Comparison of ENCODE assay signal across 7 cellular contexts in genomic region chr2:97112320-97113049, GRCh38. TPM values are rescaled to one million over a fixed set of nuclear protein-coding genes. Genes with fewer than 3 reads are reported as not detected.
DNase-seq lines count a peak whose midpoint lies in the region; ATAC-seq and TF ChIP-seq lines count a peak whose summit lies in the region.
"Not testable (repeated sequence)": the region's sequence is repeated elsewhere in the genome, so short reads cannot be mapped to it uniquely, and the experiment has no call there.

No MANE protein-coding gene starts in this region.

- ATAC-seq in GM18498 (IDR thresholded peaks at IDR 0.05; ENCODE audit: unreplicated experiment) = peak; percentile 62
- ATAC-seq in HG02970 (IDR thresholded peaks at IDR 0.05; ENCODE audit: low FRiP score, unreplicated experiment) = peak; percentile 64
- peak; percentile 43 for ATAC-seq in RWPE2 (ENCODE audit: low read depth)

- peak; percentile 88 for TF ChIP-seq RAD21 in liver (IDR thresholded peaks at IDR 0.05)

- H3K9ac ChIP-seq in liver (ENCODE audit: low read depth in 1 of 2, low read length in 2 of 2) = peak overlapping the region in 1 of 2 donors; percentile 68

- WGBS in liver = under 1% methylated on average over 41 of the region's 44 CpGs

- H3K27ac ChIP-seq in RWPE2 (ENCODE audit: poor library complexity, severe bottlenecking) = peak overlapping the region; percentile 81
- peak overlapping the region; percentile 78 for H3K27ac ChIP-seq in epithelial cell of prostate
- H3K27ac ChIP-seq in liver (ENCODE audit: low read depth in 1 of 2, low read length in 2 of 2) = peak overlapping the region; percentile 63 to 79
- H3K27ac ChIP-seq in skin epidermis = peak overlapping the region; percentile 52 to 97 (median 91)

- not testable (repeated sequence) for H3K36me3 ChIP-seq in RWPE2 (ENCODE audit: low read depth); liver (ENCODE audit: control insufficient read depth in 4 of 4, insufficient read depth in 3 of 4, low read depth in 1 of 4, low read length in 3 of 4)

- DNase-seq in RWPE2 (ENCODE audit: low spot score); epithelial cell of prostate (ENCODE audit: low read depth, low spot score): not testable (repeated sequence)
- peak; percentile 37 for DNase-seq in activated effector memory CD4-positive, alpha-beta T cell treated with Interleukin-2 at 50 U/mL for 16 hours

- H3K4me3 ChIP-seq in RWPE2 (ENCODE audit: severe bottlenecking) = peak overlapping the region; percentile 65
- H3K4me3 ChIP-seq in liver (ENCODE audit: low read depth in 1 of 3, low read length in 3 of 3) = peak overlapping the region in 2 of 3 donors; percentile 56 to 59
- H3K4me3 ChIP-seq in skin epidermis = peak overlapping the region; percentile 45 to 76 (median 52)

- not testable (repeated sequence) for H3K9me3 ChIP-seq in RWPE2 (ENCODE audit: severe bottlenecking); liver (ENCODE audit: control insufficient read depth in 4 of 4, low read length in 3 of 4)

- not testable (repeated sequence) for H3K27me3 ChIP-seq in RWPE2 (ENCODE audit: insufficient read depth, poor library complexity, severe bottlenecking); liver (ENCODE audit: control insufficient read depth in 4 of 4, insufficient read depth in 4 of 4, low read length in 3 of 4)

- peak; percentile 98 for TF ChIP-seq CTCF in RWPE2 (IDR thresholded peaks at IDR 0.05; ENCODE audit: poor library complexity, severe bottlenecking)
- TF ChIP-seq CTCF in liver (IDR thresholded peaks at IDR 0.05; ENCODE audit: low read depth, low read length, missing input control) = peak; percentile 75

- not testable (repeated sequence) for H3K4me1 ChIP-seq in RWPE2 (ENCODE audit: insufficient read depth, poor library complexity, severe bottlenecking); liver (ENCODE audit: control insufficient read depth in 4 of 4, insufficient read depth in 4 of 4, low read length in 3 of 4)

TF ChIP-seq in liver, 16 proteins besides CTCF, POLR2A, EP300 and RAD21:
- TF ChIP-seq MAX (IDR thresholded peaks at IDR 0.05) = peak; percentile 19

RNA-seq across cellular contexts. Expression of gene ANKRD36, which starts 0.5 kb away (rescaled TPM):
- 1 to 10 TPM; 5.5 to 8.5 TPM for total RNA-seq in liver
- 1 to 10 TPM in 1 of 2 donors, under 1 TPM in 1; 0.38 to 2.5 TPM for polyA plus RNA-seq in liver

RNA-seq across cellular contexts. Expression of gene FAHD2B, which starts 17.8 kb away (rescaled TPM):
- 1 to 10 TPM; 1.5 to 4.1 TPM for total RNA-seq in liver
- 1 to 10 TPM; 1.2 to 2.9 TPM for polyA plus RNA-seq in liver
